Comparison of ENCODE assay signal across 19 cellular contexts in genomic region chr5:77986261-77986660, GRCh38.
DNase-seq lines count a peak whose midpoint lies in the region; ATAC-seq, FAIRE-seq and TF ChIP-seq lines count a peak whose summit lies in the region.
"Had no signal": no experiment of that assay in that cellular context is flagged by ENCODE, and none has a peak within 500 bp of the region (broad histone marks: within the 10 kb centered on the region; RNA-seq: fewer than 3 reads in every experiment).

No MANE protein-coding gene starts in this region.

- no peak overlapping the region for H2AFZ ChIP-seq in HepG2 (ENCODE audit: low read length)

- no peak overlapping the region for H3K4me2 ChIP-seq in HepG2 (ENCODE audit: low read depth, low read length)
- H3K4me2 ChIP-seq in mesendoderm (ENCODE audit: low read length) = no peak overlapping the region

- TF ChIP-seq EP300 in HepG2 (IDR thresholded peaks at IDR 0.05; ENCODE audit: low read depth in 2 of 2, low read length in 2 of 2) (no peak), HepG2 (CRISPR knock-in tag; IDR thresholded peaks at IDR 0.05; ENCODE audit: borderline replicate concordance) (no peak)

- POLR2A ChIA-PET in HepG2 (lab: Yijun Ruan, JAX) = no interaction called here

- H3K36me3 ChIP-seq in HepG2 (replicated peaks in 1 of 2; ENCODE audit: control insufficient read depth in 1 of 2, insufficient read depth in 2 of 2, low read length in 2 of 2) (no peaks in the 10 kb centered on the region; a peak in 1 of 5 replicates), right lobe of liver (no peaks in the 10 kb centered on the region), WERI-Rb-1 (no peaks in the 10 kb centered on the region), mesendoderm (ENCODE audit: control insufficient read depth, insufficient read depth, low read length) (no peaks in the 10 kb centered on the region)
- H3K36me3 ChIP-seq: HAP-1 had no signal

- peaks cover 26% of the 10 kb centered on the region for H3K4me1 ChIP-seq in HepG2 (ENCODE audit: insufficient read depth, low read length)
- no peaks in the 10 kb centered on the region for H3K4me1 ChIP-seq in right lobe of liver
- H3K4me1 ChIP-seq in mesendoderm (ENCODE audit: control insufficient read depth, low read depth, low read length) = peaks cover 3% of the 10 kb centered on the region
- H3K4me1 ChIP-seq: HAP-1 had no signal

- H3K4ac ChIP-seq in mesendoderm (ENCODE audit: low read depth, low read length) = no peak overlapping the region

- ATAC-seq in HepG2 = peak; percentile 60
- ATAC-seq in right lobe of liver = no peak
- ATAC-seq in stimulated activated effector memory CD8-positive, alpha-beta T cell treated with anti-CD3 and anti-CD28 coated beads, Interleukin-12 subunit alpha, Interleukin-12 subunit beta, amount 100 ng/mL, for 72 hours = no peak
- no peak for ATAC-seq in natural killer cell treated with Interleukin-12 subunit alpha and Interleukin-12 subunit beta and Interleukin-15 and Interleukin-18, amount 100 ng/mL, for 72 hours
- ATAC-seq: CD8-positive, alpha-beta T cell had no signal

- TF ChIP-seq CTCF in HepG2 (CRISPR knock-in tag; IDR thresholded peaks at IDR 0.05) (peak; percentile 38), right lobe of liver (IDR thresholded peaks at IDR 0.05) (no peak), WERI-Rb-1 (IDR thresholded peaks at IDR 0.05; ENCODE audit: low read depth, low read length) (0 out of 2 replicates have a peak, but pooled peaks have one; percentile 1)

- TF ChIP-seq POLR2A in HepG2 (IDR thresholded peaks at IDR 0.05; ENCODE audit: insufficient read depth in 1 of 2, low read depth in 2 of 2, low read length in 2 of 2) (no peak), right lobe of liver (IDR thresholded peaks at IDR 0.05) (no peak)

- no peaks in the 10 kb centered on the region for H3K79me1 ChIP-seq in mesendoderm (ENCODE audit: low read length)

- H3K4me3 ChIP-seq in HepG2 (replicated peaks in 1 of 3; ENCODE audit: insufficient read depth in 1 of 3, low read depth in 2 of 3, low read length in 3 of 3) (no peak overlapping the region), right lobe of liver (no peak overlapping the region), WERI-Rb-1 (ENCODE audit: low read depth, low read length) (no peak overlapping the region), mesendoderm (ENCODE audit: low read length) (no peak overlapping the region)
- H3K4me3 ChIP-seq: HAP-1 had no signal

- no peak overlapping the region for H4K8ac ChIP-seq in mesendoderm (ENCODE audit: low read depth, low read length)

- no peak overlapping the region for H2AK5ac ChIP-seq in mesendoderm (ENCODE audit: low read length)

- no peak overlapping the region for H3K9ac ChIP-seq in HepG2 (ENCODE audit: insufficient read depth, low read depth, low read length)
- H3K9ac ChIP-seq in mesendoderm (ENCODE audit: low read length) = no peak overlapping the region

- TF ChIP-seq RAD21 in HepG2 (CRISPR knock-in tag; IDR thresholded peaks at IDR 0.05) = no peak

- H3K27me3 ChIP-seq in HepG2 (ENCODE audit: control insufficient read depth in 1 of 2, insufficient read depth in 2 of 2, low read length in 2 of 2) (no peaks in the 10 kb centered on the region), right lobe of liver (no peaks in the 10 kb centered on the region), WERI-Rb-1 (ENCODE audit: insufficient read depth, low read depth, severe bottlenecking) (no peaks in the 10 kb centered on the region), mesendoderm (ENCODE audit: insufficient read depth, low read length, poor library complexity) (no peaks in the 10 kb centered on the region)

- H2BK120ac ChIP-seq in mesendoderm (ENCODE audit: low read depth, low read length) = no peak overlapping the region

- DNase-seq in HepG2 (ENCODE audit: low spot score) = peak; percentile 21
- no peak for DNase-seq in right lobe of liver
- DNase-seq in WERI-Rb-1 = no peak
- DNase-seq in mesendoderm = peak; percentile 13
- no peak for DNase-seq in stimulated activated effector memory CD8-positive, alpha-beta T cell treated with anti-CD3 and anti-CD28 coated beads, Interleukin-12 subunit alpha, Interleukin-12 subunit beta, amount 100 ng/mL, for 72 hours (ENCODE audit: low spot score in 2 of 2)
- no peak for DNase-seq in NK-92 treated with Interleukin-12 subunit alpha and Interleukin-12 subunit beta, amount 100 ng/mL, for 24 hours (lab: John Stamatoyannopoulos, UW)
- DNase-seq in natural killer cell treated with Interleukin-12 subunit alpha and Interleukin-12 subunit beta and Interleukin-15 and Interleukin-18, amount 100 ng/mL, for 72 hours (ENCODE audit: low spot score) = no peak
- DNase-seq: CD8-positive, alpha-beta T cell; COR-L47; DND-41; GDM1; HFFc6 had no signal

- no peak overlapping the region for H4K5ac ChIP-seq in mesendoderm (ENCODE audit: low read length)

- H3K9me3 ChIP-seq in HepG2 (ENCODE audit: low read length) (no peaks in the 10 kb centered on the region), right lobe of liver (no peaks in the 10 kb centered on the region), WERI-Rb-1 (ENCODE audit: severe bottlenecking) (no peaks in the 10 kb centered on the region)
- H3K9me3 ChIP-seq: HAP-1 had no signal

- no peak overlapping the region for H3K56ac ChIP-seq in mesendoderm (ENCODE audit: low read length)

- 100% methylated on average over 2 of the region's 6 CpGs for WGBS in HepG2 (ENCODE audit: low lambda C conversion rate)
- WGBS in right lobe of liver (ENCODE audit: insufficient coverage, low coverage, low lambda C conversion rate, missing lambda C conversion rate) = 90% methylated on average over 5 of the region's 6 CpGs
- no CpG with 5 or more reads among the region's 6 CpGs for WGBS in mesendoderm (ENCODE audit: extremely low coverage, insufficient coverage, low lambda C conversion rate)

- no peaks in the 10 kb centered on the region for H3K9me3 Mint-ChIP-seq in stimulated activated effector memory CD8-positive, alpha-beta T cell treated with anti-CD3 and anti-CD28 coated beads, Interleukin-12 subunit alpha, Interleukin-12 subunit beta, amount 100 ng/mL, for 72 hours
- no peaks in the 10 kb centered on the region for H3K9me3 Mint-ChIP-seq in natural killer cell treated with Interleukin-12 subunit alpha and Interleukin-12 subunit beta and Interleukin-15 and Interleukin-18, amount 100 ng/mL, for 72 hours
- H3K9me3 Mint-ChIP-seq: CD14-positive monocyte; CD8-positive, alpha-beta T cell; HFFc6 had no signal

- no peak overlapping the region for H2BK15ac ChIP-seq in mesendoderm (replicated peaks; ENCODE audit: low read depth)

- no peaks in the 10 kb centered on the region for H3K79me2 ChIP-seq in HepG2 (ENCODE audit: insufficient read depth, low read length)
- H3K79me2 ChIP-seq in mesendoderm (ENCODE audit: control insufficient read depth, insufficient read depth, low read length) = no peaks in the 10 kb centered on the region

- no peak overlapping the region for H3K27ac Mint-ChIP-seq in stimulated activated effector memory CD8-positive, alpha-beta T cell treated with anti-CD3 and anti-CD28 coated beads, Interleukin-12 subunit alpha, Interleukin-12 subunit beta, amount 100 ng/mL, for 72 hours
- H3K27ac Mint-ChIP-seq in natural killer cell treated with Interleukin-12 subunit alpha and Interleukin-12 subunit beta and Interleukin-15 and Interleukin-18, amount 100 ng/mL, for 72 hours = no peak overlapping the region
- H3K27ac Mint-ChIP-seq: CD14-positive monocyte; CD8-positive, alpha-beta T cell; HFFc6 had no signal

- H3K18ac ChIP-seq in mesendoderm (ENCODE audit: low read length) = no peak overlapping the region

- no peak overlapping the region for H3K27ac ChIP-seq in HepG2 (ENCODE audit: extremely low read length, insufficient read depth, low read length)
- H3K27ac ChIP-seq in right lobe of liver = no peak overlapping the region
- no peak overlapping the region for H3K27ac ChIP-seq in WERI-Rb-1
- H3K27ac ChIP-seq in mesendoderm (ENCODE audit: low read depth, low read length) = no peak overlapping the region
- H3K27ac ChIP-seq in temporal lobe (ENCODE audit: low read depth, low read length) = peak overlapping the region; percentile 70

- no peaks in the 10 kb centered on the region for H3K36me3 Mint-ChIP-seq in stimulated activated effector memory CD8-positive, alpha-beta T cell treated with anti-CD3 and anti-CD28 coated beads, Interleukin-12 subunit alpha, Interleukin-12 subunit beta, amount 100 ng/mL, for 72 hours
- H3K36me3 Mint-ChIP-seq in natural killer cell treated with Interleukin-12 subunit alpha and Interleukin-12 subunit beta and Interleukin-15 and Interleukin-18, amount 100 ng/mL, for 72 hours = no peaks in the 10 kb centered on the region

- no peaks in the 10 kb centered on the region for H3K4me1 Mint-ChIP-seq in stimulated activated effector memory CD8-positive, alpha-beta T cell treated with anti-CD3 and anti-CD28 coated beads, Interleukin-12 subunit alpha, Interleukin-12 subunit beta, amount 100 ng/mL, for 72 hours
- no peaks in the 10 kb centered on the region for H3K4me1 Mint-ChIP-seq in natural killer cell treated with Interleukin-12 subunit alpha and Interleukin-12 subunit beta and Interleukin-15 and Interleukin-18, amount 100 ng/mL, for 72 hours (ENCODE audit: low read depth in 2 of 2)
- H3K4me1 Mint-ChIP-seq: CD14-positive monocyte had no signal

- FAIRE-seq in HepG2 (lab: Jason Lieb, UNC) = no peak
- FAIRE-seq: A204.1, GM12892, H1, HTR-8/SVneo had no signal

- no peaks in the 10 kb centered on the region for H4K20me1 ChIP-seq in HepG2 (ENCODE audit: insufficient read depth, low read length)

- no peak overlapping the region for H3K23ac ChIP-seq in mesendoderm (ENCODE audit: low read length)

- no TSS peak for BruUV-seq in HepG2 (replicated peaks; lab: Mats Ljungman, UMichigan)

- no peak overlapping the region for H2BK5ac ChIP-seq in mesendoderm (ENCODE audit: low read length)

- intact Hi-C loops in HepG2 (cut with micrococcal nuclease; ENCODE audit: unreplicated experiment) (loop anchor here (5.0 kb wide), 1 partner anchor 424 kb away; no protein-coding TSS in a partner anchor), right lobe of liver (cut with DNase I) (no loop called here)

- in situ Hi-C loops in HepG2 (cut with HindIII; ENCODE audit: extremely low pct_ligation_motif_present, low pct_unique_long_range_greater_than_20kb) = loop anchor here (10.0 to 25.0 kb wide), 2 partner anchors 341 to 424 kb away; no protein-coding TSS in a partner anchor

- no peaks in the 10 kb centered on the region for H3K27me3 Mint-ChIP-seq in natural killer cell treated with Interleukin-12 subunit alpha and Interleukin-12 subunit beta and Interleukin-15 and Interleukin-18, amount 100 ng/mL, for 72 hours

- no peak overlapping the region for H3K4me3 Mint-ChIP-seq in stimulated activated effector memory CD8-positive, alpha-beta T cell treated with anti-CD3 and anti-CD28 coated beads, Interleukin-12 subunit alpha, Interleukin-12 subunit beta, amount 100 ng/mL, for 72 hours
- no peak overlapping the region for H3K4me3 Mint-ChIP-seq in natural killer cell treated with Interleukin-12 subunit alpha and Interleukin-12 subunit beta and Interleukin-15 and Interleukin-18, amount 100 ng/mL, for 72 hours
- H3K4me3 Mint-ChIP-seq: CD14-positive monocyte; CD8-positive, alpha-beta T cell; HFFc6 had no signal

- CTCF ChIA-PET in HepG2 (lab: Yijun Ruan, JAX; ENCODE audit: low intra/inter-chr PET ratio, low total read pairs) = no interaction called here

TF ChIP-seq in HepG2, 621 proteins besides CTCF, POLR2A, EP300 and RAD21 (continues in another document):
- TF ChIP-seq RBM22 (optimal IDR thresholded peaks at IDR 0.05; ENCODE audit: low read length) (peak; percentile 66), ZNF598 (CRISPR knock-in tag; IDR thresholded peaks at IDR 0.05; ENCODE audit: borderline replicate concordance) (no peak)

Comparison
In these comparisons a context has a peak if more than half of its experiments do, and no peak if none do; other contexts are left out.
1. DNase-seq: peak in HepG2 (single experiment) and mesendoderm (single experiment); none in right lobe of liver (0 of 3), WERI-Rb-1 (single experiment), stimulated activated effector memory CD8-positive, alpha-beta T cell treated with anti-CD3 and anti-CD28 coated beads, Interleukin-12 subunit alpha, Interleukin-12 subunit beta, amount 100 ng/mL, for 72 hours (0 of 2), NK-92 treated with Interleukin-12 subunit alpha and Interleukin-12 subunit beta, amount 100 ng/mL, for 24 hours (single experiment) and natural killer cell treated with Interleukin-12 subunit alpha and Interleukin-12 subunit beta and Interleukin-15 and Interleukin-18, amount 100 ng/mL, for 72 hours (single experiment).
2. CTCF ChIP-seq: peak in HepG2 (single experiment) and WERI-Rb-1 (single experiment); none in right lobe of liver (0 of 4).